2 cellular contexts compared by ENCODE assay signal in genomic region chr2:128303911-128304310, GRCh38.
TF ChIP-seq lines count a peak whose summit lies in the region.

No MANE protein-coding gene starts in this region.

TF ChIP-seq in HepG2, 621 proteins besides CTCF, POLR2A, EP300 and RAD21:
- TF ChIP-seq RBM22 (optimal IDR thresholded peaks at IDR 0.05; ENCODE audit: low read length) (peak; percentile 2), EED (CRISPR knock-in tag; IDR thresholded peaks at IDR 0.05) (no peak), TBX2 (CRISPR knock-in tag; IDR thresholded peaks at IDR 0.05; ENCODE audit: borderline replicate concordance) (peak; percentile 20; the same call in 1 of the 2 replicates)

TF ChIP-seq in SK-N-SH, 30 proteins besides CTCF, POLR2A, EP300 and RAD21:
- no peak for TF ChIP-seq MAX (IDR thresholded peaks at IDR 0.05; ENCODE audit: low read depth)
- TF ChIP-seq POLR2AphosphoS5 (IDR thresholded peaks at IDR 0.05; ENCODE audit: low read depth, low read length), result no peak
- no peak for TF ChIP-seq ELF1 (IDR thresholded peaks at IDR 0.05)
- no peak for TF ChIP-seq PBX3 (IDR thresholded peaks at IDR 0.05)
- TF ChIP-seq TEAD4 (IDR thresholded peaks at IDR 0.05; ENCODE audit: borderline replicate concordance, insufficient read depth), result no peak
- TF ChIP-seq USF1 (IDR thresholded peaks at IDR 0.05; ENCODE audit: borderline replicate concordance, low read depth), result no peak
- TF ChIP-seq CHD2 (IDR thresholded peaks at IDR 0.05; ENCODE audit: low read length, partially characterized antibody), result no peak
- TF ChIP-seq GABPA (IDR thresholded peaks at IDR 0.05; ENCODE audit: low read depth), result no peak
- TF ChIP-seq TCF12 (IDR thresholded peaks at IDR 0.05), result no peak
- no peak for TF ChIP-seq FOXJ3 (CRISPR knock-in tag; IDR thresholded peaks at IDR 0.05)
- TF ChIP-seq JUND (IDR thresholded peaks at IDR 0.05), result no peak
- no peak for TF ChIP-seq SIN3A (IDR thresholded peaks at IDR 0.05; ENCODE audit: borderline replicate concordance, low read depth, low read length)
- TF ChIP-seq RXRA (IDR thresholded peaks at IDR 0.05; ENCODE audit: borderline replicate concordance, low read depth), result no peak
- no peak for TF ChIP-seq RFX5 (IDR thresholded peaks at IDR 0.05; ENCODE audit: low read length)
- no peak for TF ChIP-seq IRF3 (IDR thresholded peaks at IDR 0.05; ENCODE audit: low read depth, low read length)
- no peak for TF ChIP-seq MEF2A (IDR thresholded peaks at IDR 0.05; ENCODE audit: borderline replicate concordance, low read depth)
- no peak for TF ChIP-seq EZH2phosphoT487 (IDR thresholded peaks at IDR 0.05; ENCODE audit: borderline replicate concordance, low read depth)
- TF ChIP-seq NRF1 (IDR thresholded peaks at IDR 0.05; ENCODE audit: low read depth, low read length), result no peak
